Comparison of ENCODE assay signal across 8 cellular contexts in the genomic region with DNA sequence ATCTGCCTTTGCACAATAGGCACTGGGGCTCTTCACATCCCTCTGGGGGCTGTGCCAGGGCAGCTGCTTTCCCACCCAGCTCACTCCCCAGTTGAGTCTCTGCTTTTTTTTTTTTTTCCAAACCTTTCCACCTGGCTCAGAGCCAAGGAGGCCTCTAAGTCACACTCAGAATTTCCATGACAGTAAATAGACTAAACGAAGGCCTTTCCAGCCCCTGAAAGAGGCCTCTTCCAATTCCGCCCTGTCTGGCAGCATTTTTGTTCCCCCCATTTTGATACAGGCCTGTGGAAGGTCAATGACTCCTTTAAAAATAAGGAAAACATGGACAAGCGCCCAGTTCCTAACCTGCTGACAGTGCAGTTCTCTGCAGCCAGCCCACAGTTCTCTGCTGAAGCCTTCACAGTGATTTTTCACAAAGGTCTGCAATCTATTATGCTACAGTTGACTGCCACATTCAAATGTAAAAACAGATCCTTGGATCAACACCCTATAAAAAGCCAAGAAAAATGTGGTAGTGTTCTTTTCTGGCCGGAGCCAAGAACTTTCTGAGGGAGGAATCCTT.
A peak's percentile ranks its signal among the peaks of the same experiment; 100 is the strongest.
DNase-seq lines count a peak whose midpoint lies in the region; ATAC-seq lines count a peak whose summit lies in the region.

No MANE protein-coding gene starts in this region.

- no peak overlapping the region for H3K9ac ChIP-seq in stomach smooth muscle (ENCODE audit: low read length in 2 of 2)

- H3K9me3 ChIP-seq in stomach smooth muscle (ENCODE audit: control insufficient read depth in 2 of 2, low read length in 2 of 2): no peaks in the 10 kb centered on the region

- peak overlapping the region; percentile 89 for H3K27ac ChIP-seq in stomach smooth muscle (ENCODE audit: low read length)

- DNase-seq in NCI-H1092 treated with DMSO at 0.1 percent for 48 hours (lab: John Stamatoyannopoulos, UW) (peak; percentile 93), amniotic epithelial cell (ENCODE audit: low read depth) (peak; percentile 7), iPS-NIHi11 (ENCODE audit: low spot score) (peak; percentile 50), T-helper 1 cell (no peak), NCI-H226 (no peak), NCI-H2081 treated with DMSO at 0.1 percent for 48 hours (lab: John Stamatoyannopoulos, UW) (no peak)

- no peaks in the 10 kb centered on the region for H3K36me3 ChIP-seq in stomach smooth muscle (ENCODE audit: control insufficient read depth in 2 of 2, insufficient read depth in 2 of 2, low read length in 2 of 2)

- ATAC-seq in GM21447 (IDR thresholded peaks at IDR 0.05; ENCODE audit: unreplicated experiment): no peak

- no peaks in the 10 kb centered on the region for H3K27me3 ChIP-seq in stomach smooth muscle (ENCODE audit: control insufficient read depth in 1 of 2, insufficient read depth in 2 of 2, low read length in 2 of 2)

- peak overlapping the region; percentile 16 to 36 for H3K4me3 ChIP-seq in stomach smooth muscle (ENCODE audit: low read length in 2 of 2)

- peaks cover 30% of the 10 kb centered on the region for H3K4me1 ChIP-seq in stomach smooth muscle (ENCODE audit: control insufficient read depth, insufficient read depth, low read length)

Comparison
In these comparisons a context has a peak if more than half of its experiments do, and no peak if none do; other contexts are left out.
1. DNase-seq: peak in NCI-H1092 treated with DMSO at 0.1 percent for 48 hours (single experiment), amniotic epithelial cell (single experiment) and iPS-NIHi11 (single experiment); none in T-helper 1 cell (0 of 5), NCI-H226 (single experiment) and NCI-H2081 treated with DMSO at 0.1 percent for 48 hours (single experiment).